ENCODE assay signal across 20 cellular contexts in genomic region chr2:240209493-240209892, GRCh38.
DNase-seq lines count a peak whose midpoint lies in the region; ATAC-seq and TF ChIP-seq lines count a peak whose summit lies in the region.
"Had no signal": no experiment of that assay in that cellular context is flagged by ENCODE, and none has a peak within 500 bp of the region (broad histone marks: within the 10 kb centered on the region; RNA-seq: fewer than 3 reads in every experiment).

No MANE protein-coding gene starts in this region.

- H3K9me3 ChIP-seq in PC-9 (ENCODE audit: insufficient read depth, low read depth) (no peaks in the 10 kb centered on the region; the same call in 1 of the 2 replicates), lower lobe of right lung (peaks cover 5% of the 10 kb centered on the region), spleen (peaks cover 0 to 12% (median 7%) of the 10 kb centered on the region in 8 donors)

- H3K36me3 ChIP-seq in H7 (replicated peaks; ENCODE audit: control insufficient read depth, insufficient read depth, low read length): no peaks in the 10 kb centered on the region
- H3K36me3 ChIP-seq in PC-9 (ENCODE audit: low read depth): no peaks in the 10 kb centered on the region
- H3K36me3 ChIP-seq in lower lobe of right lung: no peaks in the 10 kb centered on the region
- no peaks in the 10 kb centered on the region for H3K36me3 ChIP-seq in spleen

- peak overlapping the region; percentile 30 for H3K4me2 ChIP-seq in PC-9
- H3K4me2 ChIP-seq: GM23338, KMS-11 had no signal

- POLR2A ChIA-PET in PC-9 (lab: Charles Lee; ENCODE audit: unreplicated experiment): interaction anchor here (0.6 kb wide), 1 partner anchor 24 kb away, joined by 7 read pairs; no protein-coding TSS in a partner anchor

- no peak for TF ChIP-seq CTCF in PC-9 (conservative IDR thresholded peaks at IDR 0.05)
- no peak for TF ChIP-seq CTCF in lower lobe of right lung (IDR thresholded peaks at IDR 0.05)
- no peak for TF ChIP-seq CTCF in spleen (IDR thresholded peaks at IDR 0.05 in 8 of 11, conservative IDR thresholded peaks at IDR 0.05 in 3 of 11)

- H3K4me3 ChIP-seq in H7 (ENCODE audit: insufficient read depth, low read depth, low read length) (no peak overlapping the region), PC-9 (no peak overlapping the region), lower lobe of right lung (no peak overlapping the region), spleen (no peak overlapping the region)
- H3K4me3 ChIP-seq: GM23338 had no signal

- no peak overlapping the region for H2AFZ ChIP-seq in PC-9
- H2AFZ ChIP-seq: GM23338 had no signal

- H4K20me1 ChIP-seq in PC-9 (ENCODE audit: insufficient read depth): 0 out of 2 replicates have a peak, but pooled peaks cover 4% of the 10 kb centered on the region

- ATAC-seq in lower lobe of right lung (peak; percentile 21 to 23), HG03565 (IDR thresholded peaks at IDR 0.05; ENCODE audit: unreplicated experiment) (no peak)
- ATAC-seq: GM23338 had no signal

- H3K9me2 ChIP-seq in PC-9 (ENCODE audit: insufficient read depth): no peaks in the 10 kb centered on the region

- H3K4me1 ChIP-seq in PC-9 (replicated peaks; ENCODE audit: insufficient read depth): peaks cover 32% of the 10 kb centered on the region
- H3K4me1 ChIP-seq in lower lobe of right lung: no peaks in the 10 kb centered on the region
- no peaks in the 10 kb centered on the region for H3K4me1 ChIP-seq in spleen

- CTCF ChIA-PET in PC-9 (lab: Charles Lee): no interaction called here

- 67 to 88% (median 82%) methylated on average over 4 to 9 of the region's 9 CpGs for WGBS in spleen, 5 donors

- H3K27ac ChIP-seq in PC-9: no peak overlapping the region
- no peak overlapping the region for H3K27ac ChIP-seq in lower lobe of right lung
- H3K27ac ChIP-seq in spleen: no peak overlapping the region
- H3K27ac ChIP-seq: KMS-11 had no signal

- BruUV-seq in PC-9 (replicated peaks; lab: Mats Ljungman, UMichigan): no TSS peak

- no peaks in the 10 kb centered on the region for H3K27me3 ChIP-seq in H7 (ENCODE audit: control insufficient read depth, insufficient read depth, low read length)
- H3K27me3 ChIP-seq in PC-9 (ENCODE audit: insufficient read depth, low read depth): 0 out of 2 replicates have a peak, but pooled peaks cover under 1% of the 10 kb centered on the region
- H3K27me3 ChIP-seq in lower lobe of right lung (ENCODE audit: low read depth): peaks cover 6% of the 10 kb centered on the region
- H3K27me3 ChIP-seq in spleen (replicated peaks in 1 of 7): peaks cover 0 to 34% (median 0%) of the 10 kb centered on the region in 7 donors

- no peaks in the 10 kb centered on the region for H3K79me2 ChIP-seq in PC-9 (ENCODE audit: low read depth)

- peaks cover 17% of the 10 kb centered on the region; the same call in 1 of the 2 replicates for H3F3A ChIP-seq in PC-9 (ENCODE audit: insufficient read depth, low read depth)

- intact Hi-C loops in PC-9 (cut with micrococcal nuclease; ENCODE audit: unreplicated experiment) (no loop called here), lower lobe of right lung (cut with DNase I) (no loop called here), spleen (cut with DNase I; ENCODE audit: low total_unique reads) (no loop called here)

- no peak for TF ChIP-seq POLR2A in spleen (IDR thresholded peaks at IDR 0.05)

- DNase-seq in H7 (peak; percentile 49), PC-9 (peak; percentile 65 to 73), lower lobe of right lung (no peak), spleen (peak; percentile 54), NCI-H1436 (lab: John Stamatoyannopoulos, UW) (no peak), mucosa of gallbladder (ENCODE audit: low spot score) (no peak)
- DNase-seq: CD4-positive, CD25-positive, alpha-beta regulatory T cell; GF-D8; HCEC 1CT; MV-4-11; NCI-H1105 treated with DMSO at 0.1 percent for 48 hours; NCI-H187; NCI-H2107; NCI-H446 treated with DMSO at 0.1 percent for 48 hours; NCI-H526 treated with DMSO at 0.1 percent for 48 hours; OCI-M1; SHP77 treated with DMSO at 0.1 percent for 48 hours had no signal

Comparison
In these comparisons a context has a peak if more than half of its experiments do, and no peak if none do; other contexts are left out.
1. DNase-seq: peak in H7 (single experiment), PC-9 (2 of 2) and spleen (single experiment); none in lower lobe of right lung (single experiment), NCI-H1436 (single experiment) and mucosa of gallbladder (single experiment).